In the genomic region with DNA sequence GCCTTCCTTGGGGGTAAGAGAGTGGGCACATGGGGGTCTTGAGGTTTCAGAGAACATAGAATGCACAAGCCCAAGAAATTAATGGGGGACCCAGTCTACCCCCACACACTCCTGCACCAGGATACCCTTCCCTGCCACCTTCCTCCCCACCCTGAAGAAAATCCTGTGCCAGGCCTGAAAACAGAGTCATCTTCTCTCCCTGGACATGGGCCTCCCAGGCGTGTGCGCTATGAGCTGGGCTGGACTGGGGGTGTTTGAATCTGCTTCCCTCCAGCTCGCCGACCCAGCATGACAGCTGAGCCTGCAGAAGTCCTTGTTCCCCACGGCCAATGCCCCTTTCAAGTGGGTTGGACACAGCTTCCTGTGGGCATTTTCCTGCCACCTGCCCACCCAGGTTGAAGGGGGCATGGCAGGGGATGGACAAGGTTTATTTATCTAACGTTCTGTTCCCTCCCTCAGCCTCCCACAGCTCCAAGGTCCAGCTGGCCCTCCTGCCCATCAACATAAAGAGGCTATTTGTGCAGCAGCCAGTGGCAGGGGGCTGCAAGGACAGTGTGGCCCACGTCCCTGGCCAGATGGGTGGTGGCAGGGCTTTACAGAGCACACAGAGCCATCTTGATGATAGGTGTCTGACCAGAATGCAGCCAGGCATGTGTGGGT, we compare ENCODE assay signal across 13 cellular contexts.
"Had no signal": no experiment of that assay in that cellular context is flagged by ENCODE, and none has a peak within 500 bp of the region (broad histone marks: within the 10 kb centered on the region; RNA-seq: fewer than 3 reads in every experiment).

No MANE protein-coding gene starts in this region.

- ATAC-seq: activated naive CD8-positive, alpha-beta T cell treated with anti-CD3 and anti-CD28 coated beads, Interleukin-2, amount 50 U/mL, for 24 hours; esophagus mucosa; left lobe of liver; T-cell had no signal

- H3K36me3 ChIP-seq: neural progenitor cell had no signal

- H3K27me3 ChIP-seq: neural progenitor cell had no signal

- DNase-seq: activated CD4-positive, alpha-beta T cell treated with anti-CD3 and anti-CD28 coated beads for 48 hours; activated naive CD4-positive, alpha-beta T cell treated with Interleukin-2 at 50 U/mL for 16 hours; activated naive CD8-positive, alpha-beta T cell treated with anti-CD3 and anti-CD28 coated beads, Interleukin-2, amount 50 U/mL, for 24 hours; endodermal cell; foreskin fibroblast; stimulated activated CD4-positive, alpha-beta T cell treated with anti-CD3 and anti-CD28 coated beads, Interleukin-1b, Interleukin-23, amount 100 ng/mL, for 48 hours; stimulated activated naive CD4-positive, alpha-beta T cell; T-cell had no signal

- H3K27ac ChIP-seq: neural progenitor cell, VCaP had no signal

- H3K9ac ChIP-seq: neural progenitor cell had no signal

- H3K4me2 ChIP-seq: neural progenitor cell had no signal

- H3K4me3 ChIP-seq: neural progenitor cell, SK-N-MC had no signal
